ENCODE assay signal across 15 cellular contexts in genomic region chr5:83911367-83911919, GRCh38.
"Had no signal": no experiment of that assay in that cellular context is flagged by ENCODE, and none has a peak within 500 bp of the region (broad histone marks: within the 10 kb centered on the region; RNA-seq: fewer than 3 reads in every experiment).

No MANE protein-coding gene starts in this region.

- H3K4me3 ChIP-seq: esophagus squamous epithelium, left ventricle myocardium inferior, thoracic aorta had no signal

- H3K9me3 ChIP-seq: esophagus squamous epithelium, left ventricle myocardium inferior, neutrophil, thoracic aorta had no signal

- ATAC-seq: activated T-cell treated with anti-CD3 and anti-CD28 coated beads, Interleukin-2, amount 50 U/mL, for 72 hours; naive thymus-derived CD8-positive, alpha-beta T cell; WTC11 had no signal

- H3K4me1 ChIP-seq: esophagus squamous epithelium, left ventricle myocardium inferior had no signal

- DNase-seq: activated CD4-positive, alpha-beta T cell treated with anti-CD3 and anti-CD28 coated beads, Interleukin-2, amount 10 ng/mL, durations not matched to agents 24 days and 14 days; activated CD8-positive, alpha-beta memory T cell treated with anti-CD3 and anti-CD28 coated beads, Interleukin-2, amount 50 U/mL, for 48 hours; activated gamma-delta T cell; activated T-cell treated with anti-CD3 and anti-CD28 coated beads, Interleukin-2, amount 50 U/mL, for 72 hours; brain microvascular endothelial cell; effector CD8-positive, alpha-beta T cell; esophagus squamous epithelium; hypothalamus; left ventricle myocardium inferior; naive thymus-derived CD8-positive, alpha-beta T cell; stimulated activated CD4-positive, alpha-beta T cell treated with anti-CD3 and anti-CD28 coated beads, Interleukin-12 subunit alpha, Interleukin-12 subunit beta, amount 100 ng/mL, for 4 hours; stimulated activated CD4-positive, alpha-beta T cell treated with anti-CD3 and anti-CD28 coated beads, Interleukin-2, amount 100 ng/mL, for 24 hours had no signal

- H3K27ac ChIP-seq: brain microvascular endothelial cell, esophagus squamous epithelium, left ventricle myocardium inferior, neutrophil, thoracic aorta had no signal

- H3K27me3 ChIP-seq: brain microvascular endothelial cell, esophagus squamous epithelium, neutrophil had no signal

- H3K36me3 ChIP-seq: brain microvascular endothelial cell, esophagus squamous epithelium, left ventricle myocardium inferior, neutrophil, thoracic aorta had no signal
